7 cellular contexts compared by ENCODE assay signal in the genomic region with DNA sequence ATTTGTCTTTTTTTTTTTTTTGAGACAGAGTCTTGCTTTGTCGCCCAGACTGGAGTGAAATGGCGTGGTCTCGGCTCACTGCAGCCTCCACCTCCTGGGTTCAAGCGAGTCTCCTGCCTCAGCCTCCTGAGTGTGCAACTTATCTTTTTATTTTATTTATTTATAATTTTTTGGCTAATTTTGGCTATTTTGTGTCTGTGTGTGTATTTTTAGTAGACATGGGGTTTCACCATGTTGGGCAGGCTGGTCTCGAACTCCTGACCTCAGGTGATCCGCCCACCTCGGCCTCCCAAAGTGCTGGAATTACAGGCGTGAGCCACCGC. TPM values are rescaled to one million over a fixed set of nuclear protein-coding genes. Genes with fewer than 3 reads are reported as not detected.
DNase-seq lines count a peak whose midpoint lies in the region; ATAC-seq and TF ChIP-seq lines count a peak whose summit lies in the region.
"Not testable (repeated sequence)": the region's sequence is repeated elsewhere in the genome, so short reads cannot be mapped to it uniquely, and the experiment has no call there.

No MANE protein-coding gene starts in this region.

- H3K27me3 Mint-ChIP-seq in activated T-cell treated with anti-CD3 and anti-CD28 coated beads, Interleukin-2, amount 50 U/mL, for 72 hours (ENCODE audit: low read depth) = not testable (repeated sequence)

- H3K9ac ChIP-seq in PC-3 (ENCODE audit: low read length) (peak overlapping the region; percentile 50), skeletal muscle tissue (ENCODE audit: low read depth in 1 of 3, low read length in 3 of 3) (peak overlapping the region in 1 of 3 donors; percentile 63)

- not testable (repeated sequence) for BruUV-seq in PC-3 (replicated peaks; lab: Mats Ljungman, UMichigan)

- H3K9me2 ChIP-seq in PC-3 (replicated peaks; ENCODE audit: low read length) = not testable (repeated sequence)

- peaks cover 22% of the 10 kb centered on the region for H3K4me1 ChIP-seq in PC-3 (ENCODE audit: insufficient read depth, low read length)
- H3K4me1 ChIP-seq in heart right ventricle = peaks cover 0 to 23% (median 7%) of the 10 kb centered on the region in 9 donors
- not testable (repeated sequence) for H3K4me1 ChIP-seq in muscle layer of duodenum (ENCODE audit: control insufficient read depth in 1 of 2, insufficient read depth in 2 of 2, low read length in 2 of 2); skeletal muscle tissue (ENCODE audit: control insufficient read depth in 3 of 3, insufficient read depth in 3 of 3, low read length in 3 of 3)

- H3K36me3 ChIP-seq in PC-3 (ENCODE audit: low read depth, low read length); heart right ventricle; muscle layer of duodenum (ENCODE audit: control insufficient read depth in 1 of 2, insufficient read depth in 2 of 2, low read length in 2 of 2); skeletal muscle tissue (ENCODE audit: control insufficient read depth in 3 of 3, insufficient read depth in 3 of 3, low read length in 3 of 3): not testable (repeated sequence)

- peaks cover 7 to 34% of the 10 kb centered on the region in 2 donors for H3K36me3 Mint-ChIP-seq in activated T-cell treated with anti-CD3 and anti-CD28 coated beads, Interleukin-2, amount 50 U/mL, for 72 hours (ENCODE audit: insufficient read depth in 2 of 2)

- 51 to 65% methylated on average over 9 of the region's 9 CpGs for WGBS in heart right ventricle, 2 donors

- POLR2A ChIA-PET in PC-3 (lab: Charles Lee; ENCODE audit: unreplicated experiment) = interaction anchor here (0.6 to 0.7 kb wide), 2 partner anchors 29 to 98 kb away, joined by 7 to 11 read pairs; no protein-coding TSS in a partner anchor

- not testable (repeated sequence) for DNase-seq in GM12865 (ENCODE audit: low read depth); PC-3; activated T-cell treated with anti-CD3 and anti-CD28 coated beads, Interleukin-2, amount 50 U/mL, for 72 hours; heart right ventricle

- H3K27ac ChIP-seq in PC-3 (ENCODE audit: low read length) (peak overlapping the region; percentile 75), cingulate gyrus (ENCODE audit: low read depth, low read length) (peak overlapping the region; percentile 63), heart right ventricle (peak overlapping the region; percentile 71 to 98 (median 92)), muscle layer of duodenum (ENCODE audit: low read length) (peak overlapping the region; percentile 96), skeletal muscle tissue (ENCODE audit: low read depth, low read length) (peak overlapping the region; percentile 76)

- H3K27ac Mint-ChIP-seq in activated T-cell treated with anti-CD3 and anti-CD28 coated beads, Interleukin-2, amount 50 U/mL, for 72 hours = peak overlapping the region; percentile 94

- H2AFZ ChIP-seq in PC-3 (ENCODE audit: low read length) = peak overlapping the region; percentile 89; the same call in 1 of the 2 replicates

- not testable (repeated sequence) for H3K79me2 ChIP-seq in PC-3 (ENCODE audit: low read length)

- not testable (repeated sequence) for ATAC-seq in PC-3; activated T-cell treated with anti-CD3 and anti-CD28 coated beads, Interleukin-2, amount 50 U/mL, for 72 hours (replicated peaks in 1 of 2); heart right ventricle

- peak overlapping the region; percentile 85 for H3K4me2 ChIP-seq in PC-3 (ENCODE audit: low read length)

- H3F3A ChIP-seq in PC-3 (ENCODE audit: low read length, unreplicated experiment) = not testable (repeated sequence)

- intact Hi-C loops in PC-3 (cut with micrococcal nuclease) = not testable (repeated sequence)
- intact Hi-C loops in heart right ventricle (cut with DNase I) = loop anchor here in 1 of 10 donors (1.0 kb wide), 1 partner anchor 27 kb away; a partner anchor contains a TSS

- not testable (repeated sequence) for H3K9me3 Mint-ChIP-seq in activated T-cell treated with anti-CD3 and anti-CD28 coated beads, Interleukin-2, amount 50 U/mL, for 72 hours

- not testable (repeated sequence) for H3K27me3 ChIP-seq in PC-3 (ENCODE audit: low read length); heart right ventricle; muscle layer of duodenum (ENCODE audit: low read depth, low read length); skeletal muscle tissue (ENCODE audit: control insufficient read depth in 3 of 3, insufficient read depth in 3 of 3, low read length in 3 of 3)

- not testable (repeated sequence) for H4K20me1 ChIP-seq in PC-3 (ENCODE audit: low read length)

- peak overlapping the region; percentile 82 for H3K4me3 Mint-ChIP-seq in activated T-cell treated with anti-CD3 and anti-CD28 coated beads, Interleukin-2, amount 50 U/mL, for 72 hours

- H3K4me1 Mint-ChIP-seq in activated T-cell treated with anti-CD3 and anti-CD28 coated beads, Interleukin-2, amount 50 U/mL, for 72 hours (ENCODE audit: low read depth) = peaks cover 79% of the 10 kb centered on the region

- H3K4me3 ChIP-seq in GM12865 (ENCODE audit: low read depth, low read length) = peak overlapping the region; percentile 79
- H3K4me3 ChIP-seq in PC-3 (ENCODE audit: low read length) = peak overlapping the region; percentile 64; the same call in 1 of the 2 replicates
- H3K4me3 ChIP-seq in heart right ventricle = peak overlapping the region in 9 of 10 donors; percentile 23 to 65 (median 49)
- peak overlapping the region; percentile 62 to 71 for H3K4me3 ChIP-seq in muscle layer of duodenum (ENCODE audit: low read depth in 1 of 2, low read length in 2 of 2)
- H3K4me3 ChIP-seq in skeletal muscle tissue (ENCODE audit: low read length in 3 of 3) = peak overlapping the region in 2 of 3 donors; percentile 62 to 69

- not testable (repeated sequence) for TF ChIP-seq CTCF in GM12865 (IDR thresholded peaks at IDR 0.05; ENCODE audit: insufficient read depth, low read depth, low read length, missing control alignments); PC-3 (conservative IDR thresholded peaks at IDR 0.05; ENCODE audit: low read depth, low read length); heart right ventricle (IDR thresholded peaks at IDR 0.05)

- not testable (repeated sequence) for H3K9me3 ChIP-seq in PC-3 (ENCODE audit: low read length); heart right ventricle; muscle layer of duodenum (ENCODE audit: control insufficient read depth in 1 of 2, low read length in 2 of 2); skeletal muscle tissue (ENCODE audit: control insufficient read depth in 3 of 3, low read length in 3 of 3)

- CTCF ChIA-PET in PC-3 (lab: Charles Lee) = interaction anchor here (0.6 kb wide), 1 partner anchor 188 kb away, joined by 3 read pairs; no protein-coding TSS in a partner anchor

RNA-seq across cellular contexts. Expression of a gene that starts 27.4 kb away (rescaled TPM):
- total RNA-seq in PC-3 (2014; rRNA removed) = 131 and 161 TPM in 2 replicates
- 100 to 1,000 TPM; 713 to 829 TPM for total RNA-seq in activated T-cell treated with anti-CD3 and anti-CD28 coated beads, Interleukin-2, amount 50 U/mL, for 72 hours
- 100 to 1,000 TPM; 121 to 482 (median 155) TPM for total RNA-seq in heart right ventricle
- polyA plus RNA-seq in heart right ventricle = 100 to 1,000 TPM; 232 to 263 TPM
- total RNA-seq in skeletal muscle tissue = 98.6 TPM

RNA-seq across cellular contexts. Expression of a gene that starts 39.6 kb away (rescaled TPM):
- 34.7 and 46.7 TPM in 2 replicates for total RNA-seq in PC-3 (2014; rRNA removed)
- 100 to 1,000 TPM; 114 to 121 TPM for total RNA-seq in activated T-cell treated with anti-CD3 and anti-CD28 coated beads, Interleukin-2, amount 50 U/mL, for 72 hours
- total RNA-seq in heart right ventricle = 10 to 100 TPM; 17.3 to 34.1 (median 19.8) TPM
- polyA plus RNA-seq in heart right ventricle = 10 to 100 TPM; 20.3 to 29.9 TPM
- total RNA-seq in skeletal muscle tissue = 22.4 TPM

RNA-seq across cellular contexts. Expression of a gene that starts 40.4 kb away (rescaled TPM):
- total RNA-seq in PC-3 (2014; rRNA removed) (4.8 and 6.1 TPM in 2 replicates), heart right ventricle (1 to 10 TPM; 1.7 to 4.2 (median 2.6) TPM), skeletal muscle tissue (3.7 TPM)
- total RNA-seq in activated T-cell treated with anti-CD3 and anti-CD28 coated beads, Interleukin-2, amount 50 U/mL, for 72 hours = 10 to 100 TPM; 23.0 to 31.8 TPM
- 1 to 10 TPM; 4.1 to 8.2 TPM for polyA plus RNA-seq in heart right ventricle

RNA-seq across cellular contexts. Expression of a gene that starts 54.5 kb away (rescaled TPM):
- 67.3 and 77.3 TPM in 2 replicates for total RNA-seq in PC-3 (2014; rRNA removed)
- 10 to 100 TPM; 64.6 to 68.1 TPM for total RNA-seq in activated T-cell treated with anti-CD3 and anti-CD28 coated beads, Interleukin-2, amount 50 U/mL, for 72 hours
- 10 to 100 TPM; 37.1 to 49.1 (median 42.1) TPM for total RNA-seq in heart right ventricle
- 10 to 100 TPM; 32.6 to 36.6 TPM for polyA plus RNA-seq in heart right ventricle
- 21.9 TPM for total RNA-seq in skeletal muscle tissue
